In the genomic region with DNA sequence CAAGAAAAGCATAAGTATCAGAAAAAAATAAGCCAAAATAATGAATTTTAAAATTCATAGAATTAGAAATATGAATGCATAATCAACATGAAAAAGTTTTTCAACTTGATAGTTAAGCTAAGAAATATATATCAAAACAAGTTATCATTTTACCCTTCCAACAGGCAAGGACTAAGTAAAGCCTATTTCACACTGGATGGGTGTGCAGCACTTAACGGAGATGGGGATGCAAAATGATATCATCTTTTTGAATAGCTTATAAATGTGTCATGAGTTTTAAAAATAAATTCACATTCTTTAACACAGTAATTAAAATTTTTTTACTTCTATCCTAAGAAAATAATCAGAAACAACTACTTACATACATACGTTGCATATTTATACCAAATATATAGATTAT, we compare ENCODE assay signal across 20 cellular contexts. TPM values are rescaled to one million over a fixed set of nuclear protein-coding genes. Genes with fewer than 3 reads are reported as not detected.
A peak's percentile ranks its signal among the peaks of the same experiment; 100 is the strongest.
DNase-seq lines count a peak whose midpoint lies in the region; ATAC-seq, FAIRE-seq and TF ChIP-seq lines count a peak whose summit lies in the region.
"Had no signal": no experiment of that assay in that cellular context is flagged by ENCODE, and none has a peak within 500 bp of the region (broad histone marks: within the 10 kb centered on the region; RNA-seq: fewer than 3 reads in every experiment).

No MANE protein-coding gene starts in this region.

- H4K8ac ChIP-seq in mesenchymal stem cell (ENCODE audit: low read length), result no peak overlapping the region

- H3K4me2 ChIP-seq in astrocyte (ENCODE audit: low read length) (no peak overlapping the region), mesenchymal stem cell (ENCODE audit: low read length, poor library complexity, severe bottlenecking) (no peak overlapping the region)
- H3K4me2 ChIP-seq: GM23338 had no signal

- no peak overlapping the region for H2BK120ac ChIP-seq in mesenchymal stem cell (ENCODE audit: low read depth, low read length)

- no peak overlapping the region for H3K23ac ChIP-seq in mesenchymal stem cell (ENCODE audit: low read length in 2 of 2)

- H3K4me1 Mint-ChIP-seq in astrocyte (ENCODE audit: low read depth, unreplicated experiment), result peaks cover 2% of the 10 kb centered on the region

- H3K27me3 ChIP-seq in astrocyte (ENCODE audit: insufficient read depth, low read length) (no peaks in the 10 kb centered on the region), mesenchymal stem cell (ENCODE audit: control insufficient read depth in 1 of 2, insufficient read depth in 1 of 2, low read length in 2 of 2) (no peaks in the 10 kb centered on the region)

- peak; percentile 16 for DNase-seq in AG08395 (ENCODE audit: low spot score)
- peak; percentile 56 for DNase-seq in EL
- peak; percentile 33 for DNase-seq in astrocyte (ENCODE audit: low read depth)
- DNase-seq in mesenchymal stem cell, result no peak
- DNase-seq in NAMALWA (ENCODE audit: low spot score), result no peak
- no peak for DNase-seq in foreskin fibroblast
- no peak for DNase-seq in DMS153 (lab: John Stamatoyannopoulos, UW)
- DNase-seq: AML-193; C1 segment of cervical spinal cord; Calu3; CD8-positive, alpha-beta memory T cell; KG1; NCI-H1105 treated with DMSO at 0.1 percent for 48 hours; NCI-H2081 treated with DMSO at 0.1 percent for 48 hours; NCI-H446 treated with DMSO at 0.1 percent for 48 hours; NCI-H526 treated with DMSO at 0.1 percent for 48 hours had no signal

- H2BK15ac ChIP-seq in mesenchymal stem cell (ENCODE audit: low read depth, poor library complexity, severe bottlenecking), result no peak overlapping the region

- no peak overlapping the region for H3K4ac ChIP-seq in mesenchymal stem cell (ENCODE audit: low read depth in 1 of 2, low read length in 2 of 2)

- H2AK5ac ChIP-seq in mesenchymal stem cell (ENCODE audit: low read length, severe bottlenecking), result no peak overlapping the region

- H3K79me2 ChIP-seq in astrocyte (ENCODE audit: insufficient read depth, low read length), result no peaks in the 10 kb centered on the region

- peaks cover 3% of the 10 kb centered on the region for H3K36me3 Mint-ChIP-seq in astrocyte (ENCODE audit: low read depth, unreplicated experiment)

- WGBS in mesenchymal stem cell, result no CpG with 5 or more reads among the region's 2 CpGs

- H3K27me3 Mint-ChIP-seq in astrocyte (ENCODE audit: low read depth, unreplicated experiment), result no peaks in the 10 kb centered on the region
- H3K27me3 Mint-ChIP-seq: CD8-positive, alpha-beta memory T cell had no signal

- H3K9ac ChIP-seq in astrocyte (ENCODE audit: low read length), result no peak overlapping the region
- H3K9ac ChIP-seq in mesenchymal stem cell (ENCODE audit: low read length), result peak overlapping the region; percentile 88

- H2AFZ ChIP-seq in astrocyte (ENCODE audit: low read depth, low read length) (no peak overlapping the region), mesenchymal stem cell (ENCODE audit: low read depth, low read length) (no peak overlapping the region)
- H2AFZ ChIP-seq: GM23338 had no signal

- TF ChIP-seq CTCF in astrocyte (IDR thresholded peaks at IDR 0.05; ENCODE audit: insufficient read depth, low read depth, low read length), result no peak
- TF ChIP-seq CTCF in foreskin fibroblast (IDR thresholded peaks at IDR 0.05; ENCODE audit: low read depth, low read length), result no peak

- no peak overlapping the region for H2BK12ac ChIP-seq in mesenchymal stem cell (ENCODE audit: low read length in 2 of 2)

- H3K18ac ChIP-seq in mesenchymal stem cell (ENCODE audit: low read depth in 1 of 2, low read length in 2 of 2), result no peak overlapping the region

- H3K4me3 ChIP-seq in astrocyte (ENCODE audit: insufficient read depth, low read depth, low read length) (no peak overlapping the region), mesenchymal stem cell (ENCODE audit: insufficient read depth in 1 of 2, low read depth in 1 of 2, low read length in 2 of 2) (no peak overlapping the region), foreskin fibroblast (ENCODE audit: low read depth in 1 of 2, low read length in 2 of 2) (no peak overlapping the region)
- H3K4me3 ChIP-seq: GM23338, HAP-1 had no signal

- H4K20me1 ChIP-seq in astrocyte (ENCODE audit: insufficient read depth, low read length), result no peaks in the 10 kb centered on the region

- H4K91ac ChIP-seq in mesenchymal stem cell (ENCODE audit: low read length), result no peak overlapping the region

- H3K79me1 ChIP-seq in mesenchymal stem cell (replicated peaks; ENCODE audit: low read length, poor library complexity, severe bottlenecking), result peaks cover 2% of the 10 kb centered on the region

- H3K4me3 Mint-ChIP-seq in astrocyte (ENCODE audit: unreplicated experiment), result no peak overlapping the region
- H3K4me3 Mint-ChIP-seq: CD8-positive, alpha-beta memory T cell had no signal

- no peak overlapping the region for H2BK5ac ChIP-seq in mesenchymal stem cell (ENCODE audit: low read depth, low read length, poor library complexity, severe bottlenecking)

- no peaks in the 10 kb centered on the region for H3K9me3 ChIP-seq in astrocyte (ENCODE audit: insufficient read depth, low read depth, low read length)
- H3K9me3 ChIP-seq in mesenchymal stem cell (ENCODE audit: control insufficient read depth, low read length), result no peaks in the 10 kb centered on the region
- H3K9me3 ChIP-seq: HAP-1 had no signal

- no peak overlapping the region for H3K27ac Mint-ChIP-seq in astrocyte (ENCODE audit: unreplicated experiment)
- H3K27ac Mint-ChIP-seq: GM23338 had no signal

- no peak overlapping the region for H3K27ac ChIP-seq in astrocyte (ENCODE audit: low read depth, low read length)
- H3K27ac ChIP-seq in mesenchymal stem cell (ENCODE audit: low read length, poor library complexity, severe bottlenecking), result no peak overlapping the region

- H3K4me1 ChIP-seq in astrocyte (ENCODE audit: insufficient read depth, low read length), result no peaks in the 10 kb centered on the region
- H3K4me1 ChIP-seq in mesenchymal stem cell (ENCODE audit: control insufficient read depth, insufficient read depth, low read depth, low read length), result no peaks in the 10 kb centered on the region
- H3K4me1 ChIP-seq: HAP-1 had no signal

- no peak for ATAC-seq in HG03469 (IDR thresholded peaks at IDR 0.05; ENCODE audit: unreplicated experiment)
- ATAC-seq: GM23338, Right ventricle myocardium inferior had no signal

- H3K36me3 ChIP-seq in astrocyte (ENCODE audit: insufficient read depth, low read length), result peaks cover 6% of the 10 kb centered on the region
- peaks cover under 1 to 24% of the 10 kb centered on the region in 2 experiments for H3K36me3 ChIP-seq in mesenchymal stem cell (ENCODE audit: control insufficient read depth in 1 of 2, insufficient read depth in 2 of 2, low read depth in 1 of 2, low read length in 2 of 2)

- no peak overlapping the region for H3K14ac ChIP-seq in mesenchymal stem cell (ENCODE audit: low read length in 2 of 2)

- no peak for FAIRE-seq in astrocyte (lab: Jason Lieb, UNC)

- no peaks in the 10 kb centered on the region for H3K9me3 Mint-ChIP-seq in astrocyte (ENCODE audit: unreplicated experiment)
- H3K9me3 Mint-ChIP-seq: CD8-positive, alpha-beta memory T cell; GM23338 had no signal

RNA-seq across cellular contexts. Expression of a gene that starts 20.9 kb away (rescaled TPM):
- 22.2 and 26.4 TPM in 2 replicates for total RNA-seq in astrocyte
- polyA plus RNA-seq in mesenchymal stem cell (2013, experiment 1 of 2), result 7.1 TPM
- 7.2 TPM for polyA plus RNA-seq in mesenchymal stem cell (2013, experiment 2 of 2)

Comparison
In these comparisons a context has a peak if more than half of its experiments do, and no peak if none do; other contexts are left out.
1. DNase-seq: peak in AG08395 (single experiment), EL (single experiment) and astrocyte (single experiment); none in mesenchymal stem cell (single experiment), NAMALWA (single experiment), foreskin fibroblast (0 of 2) and DMS153 (single experiment).